ENCODE assay signal across 22 cellular contexts in genomic region chr2:97840198-97840597, GRCh38.
"Had no signal": no experiment of that assay in that cellular context is flagged by ENCODE, and none has a peak within 500 bp of the region (broad histone marks: within the 10 kb centered on the region; RNA-seq: fewer than 3 reads in every experiment).

No MANE protein-coding gene starts in this region.

- H3K27me3 ChIP-seq: dorsolateral prefrontal cortex, esophagus muscularis mucosa, gastrocnemius medialis, heart right ventricle, right lobe of liver, testis, tibial nerve had no signal

- H3K27ac Mint-ChIP-seq: natural killer cell; stimulated activated memory B cell treated with anti-CD40 and anti-IgM and Interleukin-4, amounts not matched to agents 10 μg/mL and 1 μg/mL and 100 μg/mL, for 72 hours had no signal

- DNase-seq: dorsolateral prefrontal cortex; effector CD8-positive, alpha-beta T cell; gastrocnemius medialis; heart right ventricle; hypothalamus; kidney glomerular epithelial cell; mammary epithelial cell; natural killer cell; psoas muscle; retina; right lobe of liver; stimulated activated CD4-positive, alpha-beta T cell treated with anti-CD3 and anti-CD28 coated beads, Interleukin-15, amount 100 ng/mL, for 24 hours; stimulated activated CD4-positive, alpha-beta T cell treated with anti-CD3 and anti-CD28 coated beads, Interleukin-1b, Interleukin-23, amount 100 ng/mL, for 48 hours; stimulated activated CD4-positive, alpha-beta T cell treated with anti-CD3 and anti-CD28 coated beads, Interleukin-4, amount 100 ng/mL, for 24 hours; stimulated activated naive CD8-positive, alpha-beta T cell treated with anti-CD3 and anti-CD28 coated beads, Interleukin-15, amount 100 ng/mL, for 72 hours; testis had no signal

- ATAC-seq: gastrocnemius medialis; heart right ventricle; left lobe of liver; psoas muscle; right lobe of liver; stimulated activated memory B cell treated with anti-CD40 and anti-IgM and Interleukin-4, amounts not matched to agents 10 μg/mL and 1 μg/mL and 100 μg/mL, for 72 hours; stimulated activated naive CD8-positive, alpha-beta T cell treated with anti-CD3 and anti-CD28 coated beads, Interleukin-15, amount 100 ng/mL, for 72 hours had no signal

- H3K9me3 Mint-ChIP-seq: natural killer cell; stimulated activated memory B cell treated with anti-CD40 and anti-IgM and Interleukin-4, amounts not matched to agents 10 μg/mL and 1 μg/mL and 100 μg/mL, for 72 hours; stimulated activated naive CD8-positive, alpha-beta T cell treated with anti-CD3 and anti-CD28 coated beads, Interleukin-15, amount 100 ng/mL, for 72 hours had no signal

- H3K27ac ChIP-seq: coronary artery, dorsolateral prefrontal cortex, epithelial cell of prostate, esophagus muscularis mucosa, gastrocnemius medialis, heart right ventricle, psoas muscle, right lobe of liver, testis, tibial nerve had no signal

- H3K36me3 Mint-ChIP-seq: natural killer cell had no signal

- H3K9me3 ChIP-seq: esophagus muscularis mucosa, gastrocnemius medialis, heart right ventricle, psoas muscle, right lobe of liver, testis, tibial nerve had no signal

- H3K27me3 Mint-ChIP-seq: stimulated activated memory B cell treated with anti-CD40 and anti-IgM and Interleukin-4, amounts not matched to agents 10 μg/mL and 1 μg/mL and 100 μg/mL, for 72 hours; stimulated activated naive CD8-positive, alpha-beta T cell treated with anti-CD3 and anti-CD28 coated beads, Interleukin-15, amount 100 ng/mL, for 72 hours had no signal

- H3K4me1 ChIP-seq: testis, tibial nerve had no signal

- H3K4me3 ChIP-seq: coronary artery, dorsolateral prefrontal cortex, esophagus muscularis mucosa, gastrocnemius medialis, heart right ventricle, psoas muscle, right lobe of liver, testis, tibial nerve had no signal

- H3K4me3 Mint-ChIP-seq: natural killer cell; stimulated activated memory B cell treated with anti-CD40 and anti-IgM and Interleukin-4, amounts not matched to agents 10 μg/mL and 1 μg/mL and 100 μg/mL, for 72 hours; stimulated activated naive CD8-positive, alpha-beta T cell treated with anti-CD3 and anti-CD28 coated beads, Interleukin-15, amount 100 ng/mL, for 72 hours had no signal
